12 cellular contexts compared by ENCODE assay signal in the genomic region with DNA sequence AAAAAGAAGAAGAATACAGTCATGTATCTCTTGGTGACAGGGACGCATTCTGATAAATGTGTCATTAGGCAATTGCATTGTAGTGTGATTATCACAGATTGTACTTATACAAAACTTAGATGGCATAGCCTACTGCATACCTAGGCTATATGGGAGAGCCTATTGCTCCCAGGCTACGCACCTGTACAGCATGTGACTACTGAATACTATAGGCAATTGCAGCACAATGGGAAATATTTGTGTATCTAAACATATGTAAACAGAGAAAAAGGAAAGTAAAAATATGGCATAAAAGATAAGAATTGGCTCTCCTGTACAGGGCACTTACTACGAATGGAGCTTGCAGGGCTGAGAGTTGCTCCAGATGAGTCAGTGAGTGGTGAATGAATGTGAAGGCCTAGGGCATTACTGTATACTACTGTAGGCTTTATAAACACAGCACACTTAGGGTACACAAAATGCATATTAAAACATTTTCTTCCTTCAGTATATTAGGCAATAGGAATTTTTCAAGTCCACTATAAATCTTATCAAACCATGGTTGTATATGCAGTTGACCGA. TPM values are rescaled to one million over a fixed set of nuclear protein-coding genes. Genes with fewer than 3 reads are reported as not detected.
A peak's percentile ranks its signal among the peaks of the same experiment; 100 is the strongest.
DNase-seq lines count a peak whose midpoint lies in the region; ATAC-seq and TF ChIP-seq lines count a peak whose summit lies in the region.
"Had no signal": no experiment of that assay in that cellular context is flagged by ENCODE, and none has a peak within 500 bp of the region (broad histone marks: within the 10 kb centered on the region; RNA-seq: fewer than 3 reads in every experiment).

No MANE protein-coding gene starts in this region.

- H3K9ac ChIP-seq in DND-41 (ENCODE audit: low read depth, low read length): no peak overlapping the region
- no peak overlapping the region; the same call in 1 of the 2 replicates for H3K9ac ChIP-seq in OCI-LY1 (ENCODE audit: low read length)

- no peaks in the 10 kb centered on the region for H3K27me3 Mint-ChIP-seq in central memory CD8-positive, alpha-beta T cell

- peaks cover 58% of the 10 kb centered on the region for H3K36me3 Mint-ChIP-seq in central memory CD8-positive, alpha-beta T cell (ENCODE audit: insufficient read depth)

- H3K27ac Mint-ChIP-seq in central memory CD8-positive, alpha-beta T cell (ENCODE audit: low read depth): peak overlapping the region; percentile 97

- H3K27ac ChIP-seq in DND-41 (ENCODE audit: low read length) (peak overlapping the region; percentile 86), OCI-LY1 (ENCODE audit: low read depth, low read length, poor library complexity, severe bottlenecking) (peak overlapping the region; percentile 82), osteoblast (ENCODE audit: low read depth, low read length) (peak overlapping the region; percentile 17)

- H3K27me3 ChIP-seq in DND-41 (ENCODE audit: insufficient read depth, low read length, poor library complexity) (no peaks in the 10 kb centered on the region), OCI-LY1 (ENCODE audit: insufficient read depth, low read length) (no peaks in the 10 kb centered on the region), osteoblast (ENCODE audit: insufficient read depth, low read length) (no peaks in the 10 kb centered on the region)

- H3K9me3 ChIP-seq in DND-41 (ENCODE audit: insufficient read depth, low read length, severe bottlenecking) (peaks cover 48% of the 10 kb centered on the region), OCI-LY1 (ENCODE audit: low read length) (peaks cover 6% of the 10 kb centered on the region), osteoblast (ENCODE audit: low read depth, low read length) (peaks cover 3% of the 10 kb centered on the region)

- H3K4me3 ChIP-seq in DND-41 (ENCODE audit: low read depth in 1 of 2, low read length in 2 of 2) (no peak overlapping the region), OCI-LY1 (ENCODE audit: low read depth, low read length, poor library complexity, severe bottlenecking) (no peak overlapping the region), osteoblast (ENCODE audit: insufficient read depth, low read length) (no peak overlapping the region)

- no peaks in the 10 kb centered on the region for H3F3A ChIP-seq in OCI-LY1 (ENCODE audit: insufficient read depth, low read length)

- peaks cover 42% of the 10 kb centered on the region for H3K4me1 ChIP-seq in DND-41 (ENCODE audit: insufficient read depth, low read length)
- peaks cover 35% of the 10 kb centered on the region for H3K4me1 ChIP-seq in OCI-LY1 (ENCODE audit: insufficient read depth, low read length, severe bottlenecking)
- peaks cover 15% of the 10 kb centered on the region for H3K4me1 ChIP-seq in osteoblast (ENCODE audit: insufficient read depth, low read length)

- no peak for ATAC-seq in DND-41 (ENCODE audit: insufficient read depth, low read depth)
- peak; percentile 0 for ATAC-seq in central memory CD8-positive, alpha-beta T cell (replicated peaks; ENCODE audit: extremely low read depth, poor library complexity, severe bottlenecking)
- ATAC-seq in GM21367 (IDR thresholded peaks at IDR 0.05; ENCODE audit: unreplicated experiment): no peak

- H3K4me3 Mint-ChIP-seq in central memory CD8-positive, alpha-beta T cell: peak overlapping the region; percentile 68
- H3K4me3 Mint-ChIP-seq: neural crest cell had no signal

- H3K79me2 ChIP-seq in DND-41 (ENCODE audit: insufficient read depth, low read length) (peaks cover 34% of the 10 kb centered on the region), OCI-LY1 (ENCODE audit: insufficient read depth, low read length) (no peaks in the 10 kb centered on the region), osteoblast (ENCODE audit: insufficient read depth, low read length) (no peaks in the 10 kb centered on the region)

- TF ChIP-seq CTCF in DND-41 (IDR thresholded peaks at IDR 0.05; ENCODE audit: borderline replicate concordance, extremely low read depth, low read length, poor library complexity, severe bottlenecking) (no peak), OCI-LY1 (IDR thresholded peaks at IDR 0.05; ENCODE audit: low read length) (no peak), osteoblast (IDR thresholded peaks at IDR 0.05; ENCODE audit: extremely low read depth, low read depth, low read length) (no peak), GM13977 (IDR thresholded peaks at IDR 0.05; ENCODE audit: extremely low read depth, insufficient read depth, missing control alignments) (no peak)

- H2AFZ ChIP-seq in DND-41 (ENCODE audit: low read depth, low read length) (no peak overlapping the region), OCI-LY1 (ENCODE audit: low read length) (no peak overlapping the region), osteoblast (ENCODE audit: low read length) (no peak overlapping the region)

- DNase-seq in DND-41 (no peak), osteoblast (ENCODE audit: insufficient read length, low spot score, missing footprints) (no peak), NCI-H1417 (lab: John Stamatoyannopoulos, UW) (no peak), NCI-H146 (lab: John Stamatoyannopoulos, UW) (no peak), GM13977 (ENCODE audit: low spot score) (no peak)
- DNase-seq in central memory CD8-positive, alpha-beta T cell (ENCODE audit: low spot score in 2 of 2): no peak
- DNase-seq: NCI-H2029 treated with DMSO at 0.1 percent for 48 hours, OCI-M1, T1000 had no signal

- peaks cover 86% of the 10 kb centered on the region for H3K36me3 ChIP-seq in DND-41 (ENCODE audit: insufficient read depth, low read length)
- no peaks in the 10 kb centered on the region for H3K36me3 ChIP-seq in OCI-LY1 (ENCODE audit: insufficient read depth, low read length)
- peaks cover 13% of the 10 kb centered on the region for H3K36me3 ChIP-seq in osteoblast (ENCODE audit: insufficient read depth, low read length)

- 0 out of 2 replicates have a peak overlapping the region, but pooled peaks have one; percentile 48 for H3K4me2 ChIP-seq in DND-41 (ENCODE audit: insufficient read depth, low read length)
- H3K4me2 ChIP-seq in OCI-LY1 (ENCODE audit: low read length): no peak overlapping the region
- H3K4me2 ChIP-seq in osteoblast (ENCODE audit: insufficient read depth, low read length): peak overlapping the region; percentile 30

- in situ Hi-C loops in GM13977 (cut with MboI; ENCODE audit: low pct_unique_long_range_greater_than_20kb, low sequenced_read_pairs, unreplicated experiment): no loop called here

- peaks cover 64% of the 10 kb centered on the region for H3K4me1 Mint-ChIP-seq in central memory CD8-positive, alpha-beta T cell
- H3K4me1 Mint-ChIP-seq: neural crest cell had no signal

- H3K9me2 ChIP-seq in OCI-LY1 (ENCODE audit: low read depth, low read length): no peaks in the 10 kb centered on the region

- H3K9me3 Mint-ChIP-seq in central memory CD8-positive, alpha-beta T cell: no peaks in the 10 kb centered on the region

- H4K20me1 ChIP-seq in DND-41 (ENCODE audit: insufficient read depth, low read length) (no peaks in the 10 kb centered on the region), OCI-LY1 (ENCODE audit: insufficient read depth, low read length) (no peaks in the 10 kb centered on the region), osteoblast (ENCODE audit: insufficient read depth, low read length) (no peaks in the 10 kb centered on the region)

RNA-seq across cellular contexts. Expression of a gene that starts 13.2 kb away (rescaled TPM):
- 40.7 and 51.8 TPM in 2 replicates for total RNA-seq in osteoblast
- total RNA-seq: neural crest cell had no signal

RNA-seq across cellular contexts. Expression of a gene that starts 44.3 kb away (rescaled TPM):
- 0.36 TPM in 1 of 2 replicates, not detected in the other for total RNA-seq in osteoblast
- total RNA-seq: neural crest cell had no signal

RNA-seq across cellular contexts. Expression of a gene that starts 56.2 kb away (rescaled TPM):
- not detected in 2 replicates for total RNA-seq in osteoblast
- total RNA-seq: neural crest cell had no signal

Comparison
In these comparisons a context has a peak if more than half of its experiments do, and no peak if none do; other contexts are left out.
1. H3K27ac ChIP-seq: peak in every context shown above with its lines; median percentile 86 in DND-41; 82 in OCI-LY1; 17 in osteoblast.